Comparison of ENCODE assay signal across 1 cellular context in genomic region chr16:30355144-30355953, GRCh38.
TF ChIP-seq lines count a peak whose summit lies in the region.

CD2BP2 (minus strand) TSS chr16:30355308; CDS start chr16:30354681, 627 bp downstream.

TF ChIP-seq in HEK293, 187 proteins besides CTCF, POLR2A, EP300 and RAD21 (continued from another document and continues in another):
- TF ChIP-seq ZNF692 (tag by site-specific recombination; IDR thresholded peaks at IDR 0.05) (peak; percentile 70), ZNF518A (tag by site-specific recombination; conservative IDR thresholded peaks at IDR 0.05; ENCODE audit: low read depth) (peak; percentile 98), ZNF341 (tag by site-specific recombination; IDR thresholded peaks at IDR 0.05; ENCODE audit: low read depth) (peak; percentile 98), ZBTB26 (tag by site-specific recombination; optimal IDR thresholded peaks at IDR 0.05) (peak; percentile 66), ZNF660 (tag by site-specific recombination; IDR thresholded peaks at IDR 0.05) (peak; percentile 32; the same call in 1 of the 2 replicates), ZNF704 (tag by site-specific recombination; IDR thresholded peaks at IDR 0.05) (no peak), ZBTB20 (tag by site-specific recombination; IDR thresholded peaks at IDR 0.05) (peak; percentile 100), KLF16 (tag by site-specific recombination; IDR thresholded peaks at IDR 0.05) (peak; percentile 27), SP2 (tag by site-specific recombination; IDR thresholded peaks at IDR 0.05) (peak; percentile 98), ZNF302 (tag by site-specific recombination; IDR thresholded peaks at IDR 0.05; ENCODE audit: low read depth) (no peak), KLF7 (tag by site-specific recombination; IDR thresholded peaks at IDR 0.05; ENCODE audit: borderline replicate concordance) (peak; percentile 86), ZNF785 (tag by site-specific recombination; IDR thresholded peaks at IDR 0.05) (peak; percentile 40; the same call in 1 of the 2 replicates), ZNF530 (tag by site-specific recombination; IDR thresholded peaks at IDR 0.05; ENCODE audit: low read depth) (no peak), GFI1B (tag by site-specific recombination; IDR thresholded peaks at IDR 0.05) (no peak; the same call in 1 of the 2 replicates), ZNF423 (tag by site-specific recombination; IDR thresholded peaks at IDR 0.05) (no peak), ZNF521 (tag by site-specific recombination; IDR thresholded peaks at IDR 0.05) (no peak), ZNF138 (tag by site-specific recombination; IDR thresholded peaks at IDR 0.05; ENCODE audit: borderline replicate concordance) (no peak), ZNF426 (tag by site-specific recombination; IDR thresholded peaks at IDR 0.05) (no peak), ZNF596 (tag by site-specific recombination; IDR thresholded peaks at IDR 0.05) (peak; percentile 51; the same call in 1 of the 2 replicates), ZNF433 (tag by site-specific recombination; IDR thresholded peaks at IDR 0.05; ENCODE audit: low read depth) (no peak), ZNF585B (tag by site-specific recombination; IDR thresholded peaks at IDR 0.05) (no peak), KLF9 (tag by site-specific recombination; IDR thresholded peaks at IDR 0.05; ENCODE audit: low read depth) (peak; percentile 74), SP7 (tag by site-specific recombination; IDR thresholded peaks at IDR 0.05) (peak; percentile 84), ZBTB21 (tag by site-specific recombination; IDR thresholded peaks at IDR 0.05) (peak; percentile 96), ZFP3 (tag by site-specific recombination; IDR thresholded peaks at IDR 0.05; ENCODE audit: low read depth) (peak; percentile 24; the same call in 1 of the 2 replicates), GLI4 (tag by site-specific recombination; IDR thresholded peaks at IDR 0.05) (peak; percentile 66; the same call in 1 of the 2 replicates), ZBTB7A (tag by site-specific recombination; IDR thresholded peaks at IDR 0.05; ENCODE audit: low read depth) (peak; percentile 15; the same call in 1 of the 2 replicates), ZNF76 (tag by site-specific recombination; IDR thresholded peaks at IDR 0.05; ENCODE audit: borderline replicate concordance, low read depth) (peak; percentile 77; the same call in 1 of the 2 replicates), ZNF248 (tag by site-specific recombination; IDR thresholded peaks at IDR 0.05) (no peak), OSR2 (tag by site-specific recombination; IDR thresholded peaks at IDR 0.05) (0 out of 2 replicates have a peak, but pooled peaks have one; percentile 6), ZNF513 (tag by site-specific recombination; IDR thresholded peaks at IDR 0.05) (peak; percentile 55; the same call in 1 of the 2 replicates), KLF17 (tag by site-specific recombination; IDR thresholded peaks at IDR 0.05) (peak; percentile 62), ZNF600 (tag by site-specific recombination; IDR thresholded peaks at IDR 0.05) (peak; percentile 22; the same call in 1 of the 2 replicates)
- TF ChIP-seq, protein P1, sequence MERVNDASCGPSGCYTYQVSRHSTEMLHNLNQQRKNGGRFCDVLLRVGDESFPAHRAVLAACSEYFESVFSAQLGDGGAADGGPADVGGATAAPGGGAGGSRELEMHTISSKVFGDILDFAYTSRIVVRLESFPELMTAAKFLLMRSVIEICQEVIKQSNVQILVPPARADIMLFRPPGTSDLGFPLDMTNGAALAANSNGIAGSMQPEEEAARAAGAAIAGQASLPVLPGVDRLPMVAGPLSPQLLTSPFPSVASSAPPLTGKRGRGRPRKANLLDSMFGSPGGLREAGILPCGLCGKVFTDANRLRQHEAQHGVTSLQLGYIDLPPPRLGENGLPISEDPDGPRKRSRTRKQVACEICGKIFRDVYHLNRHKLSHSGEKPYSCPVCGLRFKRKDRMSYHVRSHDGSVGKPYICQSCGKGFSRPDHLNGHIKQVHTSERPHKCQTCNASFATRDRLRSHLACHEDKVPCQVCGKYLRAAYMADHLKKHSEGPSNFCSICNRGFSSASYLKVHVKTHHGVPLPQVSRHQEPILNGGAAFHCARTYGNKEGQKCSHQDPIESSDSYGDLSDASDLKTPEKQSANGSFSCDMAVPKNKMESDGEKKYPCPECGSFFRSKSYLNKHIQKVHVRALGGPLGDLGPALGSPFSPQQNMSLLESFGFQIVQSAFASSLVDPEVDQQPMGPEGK (tag by site-specific recombination; IDR thresholded peaks at IDR 0.05) = peak; percentile 36
- TF ChIP-seq, protein P2, sequence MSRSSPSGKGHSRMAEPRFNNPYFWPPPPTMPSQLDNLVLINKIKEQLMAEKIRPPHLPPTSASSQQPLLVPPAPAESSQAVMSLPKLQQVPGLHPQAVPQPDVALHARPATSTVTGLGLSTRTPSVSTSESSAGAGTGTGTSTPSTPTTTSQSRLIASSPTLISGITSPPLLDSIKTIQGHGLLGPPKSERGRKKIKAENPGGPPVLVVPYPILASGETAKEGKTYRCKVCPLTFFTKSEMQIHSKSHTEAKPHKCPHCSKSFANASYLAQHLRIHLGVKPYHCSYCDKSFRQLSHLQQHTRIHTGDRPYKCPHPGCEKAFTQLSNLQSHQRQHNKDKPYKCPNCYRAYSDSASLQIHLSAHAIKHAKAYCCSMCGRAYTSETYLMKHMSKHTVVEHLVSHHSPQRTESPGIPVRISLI (tag by site-specific recombination; IDR thresholded peaks at IDR 0.05) = peak; percentile 86; the same call in 1 of the 2 replicates
- TF ChIP-seq, protein P3, sequence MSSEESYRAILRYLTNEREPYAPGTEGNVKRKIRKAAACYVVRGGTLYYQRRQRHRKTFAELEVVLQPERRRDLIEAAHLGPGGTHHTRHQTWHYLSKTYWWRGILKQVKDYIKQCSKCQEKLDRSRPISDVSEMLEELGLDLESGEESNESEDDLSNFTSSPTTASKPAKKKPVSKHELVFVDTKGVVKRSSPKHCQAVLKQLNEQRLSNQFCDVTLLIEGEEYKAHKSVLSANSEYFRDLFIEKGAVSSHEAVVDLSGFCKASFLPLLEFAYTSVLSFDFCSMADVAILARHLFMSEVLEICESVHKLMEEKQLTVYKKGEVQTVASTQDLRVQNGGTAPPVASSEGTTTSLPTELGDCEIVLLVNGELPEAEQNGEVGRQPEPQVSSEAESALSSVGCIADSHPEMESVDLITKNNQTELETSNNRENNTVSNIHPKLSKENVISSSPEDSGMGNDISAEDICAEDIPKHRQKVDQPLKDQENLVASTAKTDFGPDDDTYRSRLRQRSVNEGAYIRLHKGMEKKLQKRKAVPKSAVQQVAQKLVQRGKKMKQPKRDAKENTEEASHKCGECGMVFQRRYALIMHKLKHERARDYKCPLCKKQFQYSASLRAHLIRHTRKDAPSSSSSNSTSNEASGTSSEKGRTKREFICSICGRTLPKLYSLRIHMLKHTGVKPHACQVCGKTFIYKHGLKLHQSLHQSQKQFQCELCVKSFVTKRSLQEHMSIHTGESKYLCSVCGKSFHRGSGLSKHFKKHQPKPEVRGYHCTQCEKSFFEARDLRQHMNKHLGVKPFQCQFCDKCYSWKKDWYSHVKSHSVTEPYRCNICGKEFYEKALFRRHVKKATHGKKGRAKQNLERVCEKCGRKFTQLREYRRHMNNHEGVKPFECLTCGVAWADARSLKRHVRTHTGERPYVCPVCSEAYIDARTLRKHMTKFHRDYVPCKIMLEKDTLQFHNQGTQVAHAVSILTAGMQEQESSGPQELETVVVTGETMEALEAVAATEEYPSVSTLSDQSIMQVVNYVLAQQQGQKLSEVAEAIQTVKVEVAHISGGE (tag by site-specific recombination; conservative IDR thresholded peaks at IDR 0.05; ENCODE audit: low read depth) = peak; percentile 97
- TF ChIP-seq, protein P4, sequence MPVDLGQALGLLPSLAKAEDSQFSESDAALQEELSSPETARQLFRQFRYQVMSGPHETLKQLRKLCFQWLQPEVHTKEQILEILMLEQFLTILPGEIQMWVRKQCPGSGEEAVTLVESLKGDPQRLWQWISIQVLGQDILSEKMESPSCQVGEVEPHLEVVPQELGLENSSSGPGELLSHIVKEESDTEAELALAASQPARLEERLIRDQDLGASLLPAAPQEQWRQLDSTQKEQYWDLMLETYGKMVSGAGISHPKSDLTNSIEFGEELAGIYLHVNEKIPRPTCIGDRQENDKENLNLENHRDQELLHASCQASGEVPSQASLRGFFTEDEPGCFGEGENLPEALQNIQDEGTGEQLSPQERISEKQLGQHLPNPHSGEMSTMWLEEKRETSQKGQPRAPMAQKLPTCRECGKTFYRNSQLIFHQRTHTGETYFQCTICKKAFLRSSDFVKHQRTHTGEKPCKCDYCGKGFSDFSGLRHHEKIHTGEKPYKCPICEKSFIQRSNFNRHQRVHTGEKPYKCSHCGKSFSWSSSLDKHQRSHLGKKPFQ (tag by site-specific recombination; IDR thresholded peaks at IDR 0.05) = peak; percentile 78
